Comparison of ENCODE assay signal across 12 cellular contexts in the genomic region with DNA sequence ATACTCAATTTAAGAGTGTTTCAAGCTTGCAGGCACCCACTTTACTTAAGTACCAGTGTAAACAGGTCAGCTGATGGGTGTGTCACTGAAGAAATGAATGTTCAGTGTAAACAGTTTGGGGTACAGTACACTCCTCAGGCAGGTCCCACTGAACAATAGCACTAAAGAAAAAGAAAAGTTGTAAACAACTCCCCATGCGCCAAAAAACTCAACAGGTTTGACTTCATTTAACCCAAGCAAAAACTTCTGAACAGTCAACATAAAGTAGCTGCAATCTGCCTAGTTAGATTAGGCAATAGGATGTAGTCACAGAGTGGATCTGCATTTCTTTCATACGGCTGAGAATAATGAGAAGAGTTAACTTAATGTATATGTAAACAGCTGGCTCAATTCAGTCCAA.
A peak's percentile ranks its signal among the peaks of the same experiment; 100 is the strongest.
DNase-seq lines count a peak whose midpoint lies in the region; ATAC-seq and TF ChIP-seq lines count a peak whose summit lies in the region.
"Had no signal": no experiment of that assay in that cellular context is flagged by ENCODE, and none has a peak within 500 bp of the region (broad histone marks: within the 10 kb centered on the region; RNA-seq: fewer than 3 reads in every experiment).

No MANE protein-coding gene starts in this region.

- H3K9me3 Mint-ChIP-seq in Calu3 (ENCODE audit: low read depth, unreplicated experiment), result no peaks in the 10 kb centered on the region

- H3K4me1 ChIP-seq in esophagus squamous epithelium, result peaks cover 0 to 40% (median 4%) of the 10 kb centered on the region in 3 donors
- H3K4me1 ChIP-seq in body of pancreas, result peaks cover 13% of the 10 kb centered on the region

- H3K36me3 Mint-ChIP-seq in Calu3 (ENCODE audit: insufficient read depth, unreplicated experiment), result no peaks in the 10 kb centered on the region

- BruUV-seq in Calu3 (replicated peaks; lab: Mats Ljungman, UMichigan), result no TSS peak

- H3K36me3 ChIP-seq in esophagus squamous epithelium, result no peaks in the 10 kb centered on the region
- H3K36me3 ChIP-seq in body of pancreas (replicated peaks in 1 of 2; ENCODE audit: insufficient read depth in 1 of 2, low read depth in 2 of 2), result no peaks in the 10 kb centered on the region
- H3K36me3 ChIP-seq: BLaER1 treated with 17β-estradiol and CSF1 and Interleukin-3, amounts not matched to agents 10 nM and 100 nM had no signal

- CTCF ChIA-PET in Calu3 (lab: Charles Lee), result no interaction called here

- no peak for ATAC-seq in GM18873 (IDR thresholded peaks at IDR 0.05; ENCODE audit: low FRiP score, unreplicated experiment)
- no peak for ATAC-seq in body of pancreas

- no peak overlapping the region for H3K27ac Mint-ChIP-seq in Calu3 (ENCODE audit: unreplicated experiment)
- H3K27ac Mint-ChIP-seq: activated naive CD4-positive, alpha-beta T cell treated with anti-CD3 and anti-CD28 coated beads for 36 hours had no signal

- TF ChIP-seq CTCF in AG10803 (conservative IDR thresholded peaks at IDR 0.05; ENCODE audit: low read length) (no peak), esophagus squamous epithelium (IDR thresholded peaks at IDR 0.05) (no peak), Calu3 (IDR thresholded peaks at IDR 0.05; ENCODE audit: unreplicated experiment) (no peak), body of pancreas (IDR thresholded peaks at IDR 0.05) (no peak)

- no peaks in the 10 kb centered on the region for H3K27me3 Mint-ChIP-seq in Calu3 (ENCODE audit: unreplicated experiment)

- DNase-seq in AG10803 (ENCODE audit: low read depth) (peak; percentile 11), HCEC 1CT (peak; percentile 52), NCI-H69 (lab: John Stamatoyannopoulos, UW) (peak; percentile 65), esophagus squamous epithelium (lab: John Stamatoyannopoulos, UW) (no peak), Calu3 (no peak), body of pancreas (no peak), SKM-1 treated with dmso at 0.1 percent for 144 hours (lab: John Stamatoyannopoulos, UW; ENCODE audit: unreplicated experiment) (no peak)
- DNase-seq: RPMI8226; stimulated activated naive CD8-positive, alpha-beta T cell treated with anti-CD3 and anti-CD28 coated beads, Interleukin-15, Interleukin-2, amounts not matched to agents 100 U/mL and 50 U/mL, for 24 hours had no signal

- no peak overlapping the region for H3K4me3 ChIP-seq in AG10803 (ENCODE audit: low read length)
- no peak overlapping the region for H3K4me3 ChIP-seq in esophagus squamous epithelium
- H3K4me3 ChIP-seq in body of pancreas, result no peak overlapping the region
- H3K4me3 ChIP-seq: BLaER1 treated with 17β-estradiol and CSF1 and Interleukin-3, amounts not matched to agents 10 nM and 100 nM had no signal

- H3K27ac ChIP-seq in esophagus squamous epithelium (peak overlapping the region in 3 of 4 donors; percentile 37 to 85 (median 79)), body of pancreas (no peak overlapping the region)

- intact Hi-C loops in esophagus squamous epithelium (cut with DNase I) (no loop called here), Calu3 (cut with micrococcal nuclease; ENCODE audit: unreplicated experiment) (no loop called here), body of pancreas (cut with DNase I) (no loop called here)

- no peak overlapping the region for H3K4me3 Mint-ChIP-seq in Calu3 (ENCODE audit: low read depth, unreplicated experiment)
- H3K4me3 Mint-ChIP-seq: activated naive CD4-positive, alpha-beta T cell treated with anti-CD3 and anti-CD28 coated beads for 36 hours had no signal

- TF ChIP-seq POLR2A in esophagus squamous epithelium (IDR thresholded peaks at IDR 0.05) (no peak), body of pancreas (IDR thresholded peaks at IDR 0.05) (no peak)

- H3K27me3 ChIP-seq in esophagus squamous epithelium (no peaks in the 10 kb centered on the region), body of pancreas (no peaks in the 10 kb centered on the region)
- H3K27me3 ChIP-seq: BLaER1 treated with 17β-estradiol and CSF1 and Interleukin-3, amounts not matched to agents 10 nM and 100 nM had no signal

- H3K9me3 ChIP-seq in esophagus squamous epithelium (no peaks in the 10 kb centered on the region), body of pancreas (no peaks in the 10 kb centered on the region)

- 29 to 54% methylated on average over 2 of the region's 2 CpGs for WGBS in esophagus squamous epithelium, 2 donors
- 79 to 87% methylated on average over 2 of the region's 2 CpGs for WGBS in body of pancreas, 2 donors

- peaks cover 25% of the 10 kb centered on the region for H3K4me1 Mint-ChIP-seq in Calu3 (ENCODE audit: low read depth, unreplicated experiment)

Comparison
In these comparisons a context has a peak if more than half of its experiments do, and no peak if none do; other contexts are left out.
1. DNase-seq: peak in AG10803 (single experiment), HCEC 1CT (single experiment) and NCI-H69 (single experiment); none in esophagus squamous epithelium (single experiment), Calu3 (single experiment), body of pancreas (0 of 4) and SKM-1 treated with dmso at 0.1 percent for 144 hours (single experiment).
2. H3K27ac ChIP-seq: peak in esophagus squamous epithelium (3 of 4); none in body of pancreas (0 of 4).